2 cellular contexts compared by ENCODE assay signal in genomic region chr15:58401991-58402649, GRCh38.
TF ChIP-seq lines count a peak whose summit lies in the region.

No MANE protein-coding gene starts in this region.

TF ChIP-seq in HEK293, 187 proteins besides CTCF, POLR2A, EP300 and RAD21:
- peak; percentile 12; the same call in 1 of the 2 replicates for TF ChIP-seq ZIC2 (tag by site-specific recombination; IDR thresholded peaks at IDR 0.05)
- TF ChIP-seq ZNF664 (tag by site-specific recombination; IDR thresholded peaks at IDR 0.05): no peak
- peak; percentile 60 for TF ChIP-seq ZNF585B (tag by site-specific recombination; IDR thresholded peaks at IDR 0.05)

TF ChIP-seq in liver, 16 proteins besides CTCF, POLR2A, EP300 and RAD21:
- TF ChIP-seq HNF4G (IDR thresholded peaks at IDR 0.05) (peak; percentile 97), NR2F2 (IDR thresholded peaks at IDR 0.05) (peak; percentile 28), RXRA (IDR thresholded peaks at IDR 0.05) (peak; percentile 100), SP1 (IDR thresholded peaks at IDR 0.05) (peak; percentile 99), JUND (IDR thresholded peaks at IDR 0.05) (peak; percentile 71 to 87), HNF4A (conservative IDR thresholded peaks at IDR 0.05) (peak; percentile 98 to 99), TAF1 (conservative IDR thresholded peaks at IDR 0.05) (no peak), ZBTB33 (IDR thresholded peaks at IDR 0.05) (peak; percentile 82), GABPA (IDR thresholded peaks at IDR 0.05 in 1 of 2, conservative IDR thresholded peaks at IDR 0.05 in 1 of 2) (no peak), EGR1 (IDR thresholded peaks at IDR 0.05; ENCODE audit: low read depth in 2 of 2) (peak; percentile 25 to 83), ATF3 (IDR thresholded peaks at IDR 0.05) (peak; percentile 71), FOXA1 (IDR thresholded peaks at IDR 0.05) (peak; percentile 71), FOXA2 (IDR thresholded peaks at IDR 0.05) (peak; percentile 46), YY1 (IDR thresholded peaks at IDR 0.05) (peak; percentile 93)
- TF ChIP-seq, protein P1, sequence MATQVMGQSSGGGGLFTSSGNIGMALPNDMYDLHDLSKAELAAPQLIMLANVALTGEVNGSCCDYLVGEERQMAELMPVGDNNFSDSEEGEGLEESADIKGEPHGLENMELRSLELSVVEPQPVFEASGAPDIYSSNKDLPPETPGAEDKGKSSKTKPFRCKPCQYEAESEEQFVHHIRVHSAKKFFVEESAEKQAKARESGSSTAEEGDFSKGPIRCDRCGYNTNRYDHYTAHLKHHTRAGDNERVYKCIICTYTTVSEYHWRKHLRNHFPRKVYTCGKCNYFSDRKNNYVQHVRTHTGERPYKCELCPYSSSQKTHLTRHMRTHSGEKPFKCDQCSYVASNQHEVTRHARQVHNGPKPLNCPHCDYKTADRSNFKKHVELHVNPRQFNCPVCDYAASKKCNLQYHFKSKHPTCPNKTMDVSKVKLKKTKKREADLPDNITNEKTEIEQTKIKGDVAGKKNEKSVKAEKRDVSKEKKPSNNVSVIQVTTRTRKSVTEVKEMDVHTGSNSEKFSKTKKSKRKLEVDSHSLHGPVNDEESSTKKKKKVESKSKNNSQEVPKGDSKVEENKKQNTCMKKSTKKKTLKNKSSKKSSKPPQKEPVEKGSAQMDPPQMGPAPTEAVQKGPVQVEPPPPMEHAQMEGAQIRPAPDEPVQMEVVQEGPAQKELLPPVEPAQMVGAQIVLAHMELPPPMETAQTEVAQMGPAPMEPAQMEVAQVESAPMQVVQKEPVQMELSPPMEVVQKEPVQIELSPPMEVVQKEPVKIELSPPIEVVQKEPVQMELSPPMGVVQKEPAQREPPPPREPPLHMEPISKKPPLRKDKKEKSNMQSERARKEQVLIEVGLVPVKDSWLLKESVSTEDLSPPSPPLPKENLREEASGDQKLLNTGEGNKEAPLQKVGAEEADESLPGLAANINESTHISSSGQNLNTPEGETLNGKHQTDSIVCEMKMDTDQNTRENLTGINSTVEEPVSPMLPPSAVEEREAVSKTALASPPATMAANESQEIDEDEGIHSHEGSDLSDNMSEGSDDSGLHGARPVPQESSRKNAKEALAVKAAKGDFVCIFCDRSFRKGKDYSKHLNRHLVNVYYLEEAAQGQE (IDR thresholded peaks at IDR 0.05): peak; percentile 81
- TF ChIP-seq, protein P2, sequence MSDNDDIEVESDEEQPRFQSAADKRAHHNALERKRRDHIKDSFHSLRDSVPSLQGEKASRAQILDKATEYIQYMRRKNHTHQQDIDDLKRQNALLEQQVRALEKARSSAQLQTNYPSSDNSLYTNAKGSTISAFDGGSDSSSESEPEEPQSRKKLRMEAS (IDR thresholded peaks at IDR 0.05): peak; percentile 95
TF ChIP-seq in liver: peak in this region for 14.
